Comparison of ENCODE assay signal across 32 cellular contexts in genomic region chr13:110649551-110649950, GRCh38.
"Had no signal": no experiment of that assay in that cellular context is flagged by ENCODE, and none has a peak within 500 bp of the region (broad histone marks: within the 10 kb centered on the region; RNA-seq: fewer than 3 reads in every experiment).

No MANE protein-coding gene starts in this region.

- H3K4me2 ChIP-seq: PC-9 had no signal

- H3K9me3 Mint-ChIP-seq: activated B cell treated with CpG ODN at 0.5 μM for 24 hours; activated CD4-positive, alpha-beta memory T cell treated with anti-CD3 and anti-CD28 coated beads for 36 hours; activated naive CD4-positive, alpha-beta T cell treated with anti-CD3 and anti-CD28 coated beads for 36 hours; activated naive CD8-positive, alpha-beta T cell treated with anti-CD3 and anti-CD28 coated beads for 36 hours; activated T-cell treated with anti-CD3 and anti-CD28 coated beads, Interleukin-2, amount 50 U/mL, for 4 hours; activated T-helper 1 cell treated with anti-CD3 and anti-CD28 coated beads, Interleukin-12 subunit alpha, Interleukin-12 subunit beta, Interleukin-2, Interleukin-4 antibody, amounts not matched to agents 30 ng/mL and 10 ng/mL and 1 ng/mL, durations not matched to agents 14 hours and 24 hours and 36 hours had no signal

- H3K27me3 Mint-ChIP-seq: activated B cell treated with CpG ODN at 0.5 μM for 24 hours; activated CD4-positive, alpha-beta memory T cell treated with anti-CD3 and anti-CD28 coated beads for 36 hours; activated naive CD8-positive, alpha-beta T cell treated with anti-CD3 and anti-CD28 coated beads for 36 hours had no signal

- H2AFZ ChIP-seq: PC-9 had no signal

- H3K27ac Mint-ChIP-seq: activated B cell treated with CpG ODN at 0.5 μM for 24 hours; activated CD4-positive, alpha-beta memory T cell treated with anti-CD3 and anti-CD28 coated beads for 36 hours; activated naive CD4-positive, alpha-beta T cell treated with anti-CD3 and anti-CD28 coated beads for 36 hours; activated naive CD8-positive, alpha-beta T cell treated with anti-CD3 and anti-CD28 coated beads for 36 hours; activated T-helper 1 cell treated with anti-CD3 and anti-CD28 coated beads, Interleukin-12 subunit alpha, Interleukin-12 subunit beta, Interleukin-2, Interleukin-4 antibody, amounts not matched to agents 30 ng/mL and 10 ng/mL and 1 ng/mL, durations not matched to agents 14 hours and 24 hours and 36 hours had no signal

- H3K4me3 ChIP-seq: MG63, PC-9 had no signal

- H3K9me3 ChIP-seq: MG63 had no signal

- H3K27ac ChIP-seq: brain microvascular endothelial cell, PC-9, RWPE1, VCaP had no signal

- DNase-seq: activated B cell treated with CpG ODN at 0.5 μM for 24 hours; activated CD4-positive, alpha-beta memory T cell treated with anti-CD3 and anti-CD28 coated beads for 36 hours; activated CD4-positive, alpha-beta T cell treated with anti-CD3 and anti-CD28 coated beads for 4 hours; activated CD4-positive, alpha-beta T cell treated with anti-CD3 and anti-CD28 coated beads, Interleukin-2, amount 50 U/mL, for 1 hour; activated CD4-positive, CD25-positive, alpha-beta regulatory T cell treated with anti-CD3 and anti-CD28 coated beads, Interleukin-2, amount 50 U/mL, for 72 hours; activated CD8-positive, alpha-beta memory T cell treated with anti-CD3 and anti-CD28 coated beads, Interleukin-2, amount 50 U/mL, for 4 hours; activated gamma-delta T cell treated with Interleukin-2 at 50 U/mL for 16 hours; activated naive CD4-positive, alpha-beta T cell treated with anti-CD3 and anti-CD28 coated beads for 36 hours; activated naive CD8-positive, alpha-beta T cell treated with anti-CD3 and anti-CD28 coated beads for 36 hours; activated T-cell treated with anti-CD3 and anti-CD28 coated beads for 4 hours; activated T-cell treated with anti-CD3 and anti-CD28 coated beads, Interleukin-2, amount 50 U/mL, for 4 hours; amniotic stem cell; brain microvascular endothelial cell; Kasumi-1; KG1; MG63; NCI-H1092; NCI-H1436 treated with DMSO at 0.1 percent for 48 hours; NCI-H1694 treated with DMSO at 0.1 percent for 48 hours; NCI-H2029; NCI-H510A; NCI-H526; NCI-H748 treated with DMSO at 0.1 percent for 48 hours; PC-9; Right ventricle myocardium superior; SW 1271; T-helper 1 cell; T-helper 2 cell; T-helper 9 cell had no signal

- H3K27me3 ChIP-seq: brain microvascular endothelial cell, MG63 had no signal

- H3K4me3 Mint-ChIP-seq: activated B cell treated with CpG ODN at 0.5 μM for 24 hours; activated CD4-positive, alpha-beta memory T cell treated with anti-CD3 and anti-CD28 coated beads for 36 hours; activated naive CD4-positive, alpha-beta T cell treated with anti-CD3 and anti-CD28 coated beads for 36 hours; activated naive CD8-positive, alpha-beta T cell treated with anti-CD3 and anti-CD28 coated beads for 36 hours; activated T-cell treated with anti-CD3 and anti-CD28 coated beads, Interleukin-2, amount 50 U/mL, for 4 hours; activated T-helper 1 cell treated with anti-CD3 and anti-CD28 coated beads, Interleukin-12 subunit alpha, Interleukin-12 subunit beta, Interleukin-2, Interleukin-4 antibody, amounts not matched to agents 30 ng/mL and 10 ng/mL and 1 ng/mL, durations not matched to agents 14 hours and 24 hours and 36 hours had no signal
